Comparison of ENCODE assay signal across 27 cellular contexts in the genomic region with DNA sequence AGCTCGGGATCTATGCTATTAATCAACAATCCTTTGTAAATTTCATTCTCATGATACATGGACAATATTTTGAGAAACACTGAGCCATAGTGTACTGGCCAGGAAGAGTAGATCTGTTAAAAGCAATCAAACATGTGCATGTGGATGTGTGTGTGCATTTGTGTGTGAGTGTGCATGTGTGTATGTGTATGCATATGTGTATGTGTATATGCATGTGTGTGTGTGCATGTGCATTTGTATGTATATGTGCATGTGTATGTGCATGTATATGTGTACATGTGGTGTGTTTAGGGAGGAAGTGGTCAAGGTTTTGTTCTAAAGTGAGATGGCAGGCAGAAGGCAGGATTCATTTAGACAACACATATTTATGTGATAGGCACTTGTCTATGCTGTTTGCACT.
"Had no signal": no experiment of that assay in that cellular context is flagged by ENCODE, and none has a peak within 500 bp of the region (broad histone marks: within the 10 kb centered on the region; RNA-seq: fewer than 3 reads in every experiment).

No MANE protein-coding gene starts in this region.

- H3K4me1 Mint-ChIP-seq: memory B cell had no signal

- DNase-seq: dermis blood vessel endothelial cell; dorsolateral prefrontal cortex; effector CD4-positive, alpha-beta T cell; effector memory CD4-positive, alpha-beta T cell; erythroblast; esophagus squamous epithelium; foreskin fibroblast; foreskin melanocyte; gastrocnemius medialis; glutamatergic neuron; head of caudate nucleus; heart right ventricle; hippocampal formation; left cardiac atrium; left lung; left ventricle myocardium superior; mammary epithelial cell; midbrain had no signal

- H3K27ac ChIP-seq: coronary artery, dorsolateral prefrontal cortex, epithelial cell of prostate, esophagus squamous epithelium, gastrocnemius medialis, heart right ventricle, left lung had no signal

- H3K9me3 ChIP-seq: esophagus squamous epithelium, gastrocnemius medialis, left lung had no signal

- H3K27ac Mint-ChIP-seq: memory B cell had no signal

- ATAC-seq: esophagus mucosa, gastrocnemius medialis, heart right ventricle, left cardiac atrium, left ventricle myocardium superior had no signal

- H3K36me3 Mint-ChIP-seq: memory B cell had no signal

- H3K4me3 Mint-ChIP-seq: memory B cell had no signal

- FAIRE-seq: colon, endometrium, islet of Langerhans, keratinocyte had no signal

- H3K4me3 ChIP-seq: coronary artery, dorsolateral prefrontal cortex, esophagus squamous epithelium, gastrocnemius medialis, heart right ventricle, left lung, lung had no signal

- H3K27me3 ChIP-seq: esophagus squamous epithelium, gastrocnemius medialis, left lung had no signal

- H3K4me1 ChIP-seq: esophagus squamous epithelium, gastrocnemius medialis, heart right ventricle, left lung had no signal

- H3K36me3 ChIP-seq: esophagus squamous epithelium, gastrocnemius medialis, heart right ventricle, left lung had no signal
